In the genomic region with DNA sequence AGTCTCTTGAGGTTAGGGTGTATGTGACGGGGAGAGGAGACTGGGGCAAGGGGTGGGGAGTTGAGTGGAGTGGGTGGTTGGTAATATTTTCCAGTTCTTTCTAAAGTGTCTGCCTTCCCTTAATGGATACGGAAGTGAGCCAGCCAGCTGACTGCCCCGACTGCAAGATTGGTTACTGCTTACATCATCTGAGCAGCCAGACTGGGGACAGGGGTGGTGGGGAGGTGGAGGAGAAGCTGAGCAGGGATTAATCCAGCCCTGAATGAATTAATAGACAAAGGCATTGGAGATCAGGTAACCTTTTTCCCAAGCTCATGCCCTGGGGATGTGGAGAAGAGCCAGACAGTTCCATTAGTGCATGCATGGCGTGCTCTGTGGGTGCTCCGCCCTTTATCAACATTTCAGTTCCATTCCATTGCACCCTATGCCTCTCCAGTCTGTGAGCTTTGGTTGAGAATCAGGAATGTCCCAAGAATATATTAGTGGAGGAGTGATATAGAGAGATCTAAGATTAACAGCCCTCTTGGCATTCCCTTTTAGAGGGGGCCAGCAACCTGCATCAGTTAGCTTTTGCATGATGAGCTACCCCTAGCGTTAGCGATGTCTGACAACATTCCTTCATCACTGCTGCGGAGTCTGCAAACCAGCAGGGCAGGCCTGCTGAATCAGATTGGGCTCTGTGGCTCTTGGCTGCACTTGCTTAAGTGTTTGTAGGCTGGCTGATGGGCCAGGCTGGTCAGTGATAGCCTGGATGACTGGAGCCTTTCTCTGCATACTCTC, we compare ENCODE assay signal across 9 cellular contexts.
DNase-seq lines count a peak whose midpoint lies in the region; ATAC-seq and TF ChIP-seq lines count a peak whose summit lies in the region.
"Had no signal": no experiment of that assay in that cellular context is flagged by ENCODE, and none has a peak within 500 bp of the region (broad histone marks: within the 10 kb centered on the region; RNA-seq: fewer than 3 reads in every experiment).

No MANE protein-coding gene starts in this region.

- H3K36me3 ChIP-seq in aorta (ENCODE audit: control insufficient read depth in 1 of 2, insufficient read depth in 2 of 2, low read length in 1 of 2) = no peaks in the 10 kb centered on the region

- H3K27me3 Mint-ChIP-seq in brain = no peaks in the 10 kb centered on the region

- intact Hi-C loops in aorta (cut with DNase I) = loop anchor here (5.0 to 10.0 kb wide), 4 partner anchors 35 to 95 kb away; a partner anchor contains a TSS

- H3K9me3 Mint-ChIP-seq in brain = peaks cover 0 to 2% (median under 1%) of the 10 kb centered on the region in 5 experiments

- peaks cover 0 to 6% of the 10 kb centered on the region in 2 donors for H3K4me1 ChIP-seq in aorta (ENCODE audit: control insufficient read depth in 1 of 2, insufficient read depth in 2 of 2, low read length in 2 of 2)

- peak overlapping the region in 4 of 5 experiments; percentile 15 to 87 (median 80) for H3K27ac Mint-ChIP-seq in brain

- no peaks in the 10 kb centered on the region for H3K27me3 ChIP-seq in aorta (ENCODE audit: control insufficient read depth in 1 of 2, insufficient read depth in 2 of 2, low read length in 1 of 2)

- peak overlapping the region; percentile 73 to 98 for H3K27ac ChIP-seq in aorta (ENCODE audit: low read depth in 1 of 2, low read length in 2 of 2)

- DNase-seq in SIG-M5 treated with dmso at 0.1 percent for 504 hours (lab: John Stamatoyannopoulos, UW; ENCODE audit: unreplicated experiment) (peak; percentile 37), SIG-M5 (lab: John Stamatoyannopoulos, UW) (no peak), left kidney (ENCODE audit: low read depth, low spot score) (peak; percentile 72), aorta (peak; percentile 86 to 90), NK-92 (lab: John Stamatoyannopoulos, UW; ENCODE audit: unreplicated experiment) (no peak)
- DNase-seq in activated T-cell treated with anti-CD3 and anti-CD28 coated beads, Interleukin-2, amount 50 U/mL, for 1 hour = no peak
- DNase-seq: RPMI8226 had no signal

- H3K4me1 Mint-ChIP-seq in brain = peaks cover 65% of the 10 kb centered on the region

- H3K36me3 Mint-ChIP-seq in brain = no peaks in the 10 kb centered on the region

- H3K4me3 ChIP-seq in aorta (ENCODE audit: low read length in 2 of 2) = no peak overlapping the region

- ATAC-seq in aorta (ENCODE audit: low FRiP score) (peak; percentile 90), HG02588 (IDR thresholded peaks at IDR 0.05; ENCODE audit: unreplicated experiment) (no peak)

- 3 to 8% methylated on average over 8 of the region's 8 CpGs for WGBS in aorta, 2 donors

- TF ChIP-seq CTCF in brain (conservative IDR thresholded peaks at IDR 0.05) = no peak

- no peaks in the 10 kb centered on the region for H3K9me3 ChIP-seq in aorta (ENCODE audit: control insufficient read depth, low read length)

- H3K4me3 Mint-ChIP-seq in brain = no peak overlapping the region

Comparison
In these comparisons a context has a peak if more than half of its experiments do, and no peak if none do; other contexts are left out.
1. DNase-seq: peak in SIG-M5 treated with dmso at 0.1 percent for 504 hours (single experiment), left kidney (single experiment) and aorta (2 of 2); none in SIG-M5 (single experiment), NK-92 (single experiment) and activated T-cell treated with anti-CD3 and anti-CD28 coated beads, Interleukin-2, amount 50 U/mL, for 1 hour (single experiment).